ENCODE assay signal across 8 cellular contexts in genomic region chr12:57546438-57547365, GRCh38. TPM values are rescaled to one million over a fixed set of nuclear protein-coding genes. Genes with fewer than 3 reads are reported as not detected.
DNase-seq lines count a peak whose midpoint lies in the region; ATAC-seq and TF ChIP-seq lines count a peak whose summit lies in the region.

DCTN2 (minus strand) TSS chr12:57547192; CDS start chr12:57547063, 129 bp downstream.

- peak within 1 kb of the TSS; percentile 30 for H2BK5ac ChIP-seq in IMR-90 (ENCODE audit: low read depth, low read length, poor library complexity, severe bottlenecking)

- 3% methylated on average over 7 of the region's 58 CpGs; no CpG with 5 or more reads in 1 of the 2 experiments for WGBS in IMR-90 (ENCODE audit: extremely low coverage in 2 of 2, insufficient read length in 1 of 2), 2 experiments

- peaks cover 23 to 35% of the 10 kb centered on the region in 2 experiments for H3K79me1 ChIP-seq in IMR-90 (ENCODE audit: low read depth in 1 of 2, low read length in 2 of 2)

- H3K9me3 ChIP-seq in IMR-90 (ENCODE audit: control insufficient read depth, insufficient read depth, low read length) (no peaks in the 10 kb centered on the region), mucosa of descending colon (no peaks in the 10 kb centered on the region)

- H3K4me3 ChIP-seq in IMR-90 (ENCODE audit: insufficient read depth, low read depth, low read length) (peak within 1 kb of the TSS; percentile 77), epithelial cell of esophagus (ENCODE audit: low read length) (peak within 1 kb of the TSS; percentile 81), mucosa of descending colon (peak within 1 kb of the TSS; percentile 81)

- peak within 1 kb of the TSS; percentile 79 for H3K14ac ChIP-seq in IMR-90 (replicated peaks; ENCODE audit: low read depth, low read length)

- BruUV-seq in IMR-90 (replicated peaks; lab: Mats Ljungman, UMichigan), result TSS peak; percentile 43

- intact Hi-C loops in IMR-90 (cut with micrococcal nuclease) (no loop called here), mucosa of descending colon (cut with DNase I, micrococcal nuclease) (no loop called here)

- H3K4ac ChIP-seq in IMR-90 (ENCODE audit: low read depth, low read length), result peak within 1 kb of the TSS; percentile 74

- ATAC-seq in GM21528 (IDR thresholded peaks at IDR 0.05; ENCODE audit: low FRiP score, unreplicated experiment) (peak; percentile 98), IMR-90 (ENCODE audit: low read depth) (peak; percentile 95), mucosa of descending colon (peak; percentile 96)

- dilution Hi-C loops in IMR-90 (cut with HindIII; ENCODE audit: low sequenced_read_pairs, unreplicated experiment), result no loop called here

- H4K5ac ChIP-seq in IMR-90 (ENCODE audit: low read depth, low read length), result peak within 1 kb of the TSS; percentile 62

- peak; percentile 52; the same call in 1 of the 2 replicates for TF ChIP-seq POLR2A in IMR-90 (IDR thresholded peaks at IDR 0.05; ENCODE audit: low read depth, low read length)

- peak; percentile 12; the same call in 1 of the 2 replicates for TF ChIP-seq RAD21 in IMR-90 (IDR thresholded peaks at IDR 0.05; ENCODE audit: low read length)

- 0 out of 3 replicates have a peak within 1 kb of the TSS, but pooled peaks have one; percentile 4 for H2BK15ac ChIP-seq in IMR-90 (ENCODE audit: low read depth, low read length)

- TF ChIP-seq CTCF in IMR-90 (conservative IDR thresholded peaks at IDR 0.05; ENCODE audit: low read depth, low read length) (no peak; the same call in 1 of the 2 replicates), epithelial cell of esophagus (IDR thresholded peaks at IDR 0.05; ENCODE audit: insufficient read depth, low read depth, low read length, missing control alignments) (peak; percentile 39), mucosa of descending colon (IDR thresholded peaks at IDR 0.05) (no peak)

- H3K56ac ChIP-seq in IMR-90 (ENCODE audit: extremely low read depth, insufficient read depth, low read length), result peak within 1 kb of the TSS; percentile 61; the same call in 1 of the 2 replicates

- peak within 1 kb of the TSS; percentile 42 to 81 for H4K8ac ChIP-seq in IMR-90 (ENCODE audit: low read depth in 2 of 2, low read length in 2 of 2)

- no peak within 1 kb of the TSS for H2BK20ac ChIP-seq in IMR-90 (ENCODE audit: low read depth, low read length)

- H3K27ac ChIP-seq in IMR-90 (ENCODE audit: insufficient read depth, low read length), result peak within 1 kb of the TSS; percentile 77

- peak within 1 kb of the TSS; percentile 58 for H3K23ac ChIP-seq in IMR-90 (ENCODE audit: low read depth, low read length)

- H2AK5ac ChIP-seq in IMR-90 (ENCODE audit: low read depth, low read length), result peak within 1 kb of the TSS; percentile 98

- peaks cover 31% of the 10 kb centered on the region for H3K27me3 ChIP-seq in IMR-90 (ENCODE audit: control insufficient read depth, insufficient read depth, low read length)

- POLR2A ChIA-PET in IMR-90 (lab: Charles Lee; ENCODE audit: unreplicated experiment), result no interaction called here

- H2BK120ac ChIP-seq in IMR-90 (ENCODE audit: low read depth, low read length), result peak within 1 kb of the TSS; percentile 37; the same call in 1 of the 2 replicates

- no peak within 1 kb of the TSS; the same call in 1 of the 2 replicates for H3K18ac ChIP-seq in IMR-90 (ENCODE audit: low read depth, low read length)

- H3K4me2 ChIP-seq in IMR-90 (ENCODE audit: low read depth, low read length), result peak within 1 kb of the TSS; percentile 100

- H4K91ac ChIP-seq in IMR-90 (ENCODE audit: insufficient read depth, low read depth, low read length), result peak within 1 kb of the TSS; percentile 48

- H2AK9ac ChIP-seq in IMR-90 (replicated peaks; ENCODE audit: low read depth, low read length, poor library complexity), result peak within 1 kb of the TSS; percentile 97

- H3K36me3 ChIP-seq in IMR-90 (ENCODE audit: control insufficient read depth, insufficient read depth, low read length) (peaks cover 5% of the 10 kb centered on the region), mucosa of descending colon (ENCODE audit: low read depth) (peaks cover 3% of the 10 kb centered on the region)

- peak within 1 kb of the TSS; percentile 93 for H2AFZ ChIP-seq in IMR-90 (replicated peaks; ENCODE audit: low read length, poor library complexity)

- peaks cover 9% of the 10 kb centered on the region for H3K4me1 ChIP-seq in IMR-90 (ENCODE audit: control insufficient read depth, insufficient read depth, low read length)
- H3K4me1 ChIP-seq in mucosa of descending colon (ENCODE audit: low read depth), result peaks cover 16% of the 10 kb centered on the region

- CTCF ChIA-PET in IMR-90 (lab: Yijun Ruan, JAX), result interaction anchor here (0.7 to 1.1 kb wide), 2 partner anchors 15 to 37 kb away, joined by 3 read pairs; no protein-coding TSS in a partner anchor

- peaks cover 22% of the 10 kb centered on the region for H3K9me1 ChIP-seq in IMR-90 (ENCODE audit: insufficient read depth, low read length)

- in situ Hi-C loops in IMR-90 (cut with MboI; ENCODE audit: low sequenced_read_pairs), result no loop called here

- peak; percentile 99 for DNase-seq in DMS114 treated with DMSO at 0.1 percent for 48 hours (lab: John Stamatoyannopoulos, UW; ENCODE audit: unreplicated experiment)
- peak; percentile 96 for DNase-seq in IMR-90
- DNase-seq in OCI-M1 (lab: John Stamatoyannopoulos, UW), result peak; percentile 99
- DNase-seq in activated T-cell treated with anti-CD3 and anti-CD28 coated beads for 24 hours (ENCODE audit: low read depth), result peak; percentile 93
- peak; percentile 98 for DNase-seq in epithelial cell of esophagus (ENCODE audit: low read depth)
- DNase-seq in mucosa of descending colon, result peak; percentile 95 to 97 (median 97)
- peak; percentile 87 for DNase-seq in stimulated activated CD8-positive, alpha-beta memory T cell treated with anti-CD3 and anti-CD28 coated beads, Interleukin-4, amount 100 ng/mL, for 24 hours (ENCODE audit: low read depth)

- peak within 1 kb of the TSS; percentile 90 for H3K9ac ChIP-seq in IMR-90 (ENCODE audit: low read depth, low read length)

- H4K20me1 ChIP-seq in IMR-90 (ENCODE audit: insufficient read depth, low read length), result peaks cover 26% of the 10 kb centered on the region

TF ChIP-seq in IMR-90, 13 proteins besides CTCF, POLR2A, EP300 and RAD21:
- TF ChIP-seq USF2 (IDR thresholded peaks at IDR 0.05; ENCODE audit: low read depth, low read length) (no peak), SMC3 (IDR thresholded peaks at IDR 0.05; ENCODE audit: low read depth, low read length) (no peak), CEBPB (IDR thresholded peaks at IDR 0.05; ENCODE audit: low read depth, low read length) (peak; percentile 65), MAZ (IDR thresholded peaks at IDR 0.05; ENCODE audit: borderline replicate concordance, low read depth, low read length) (0 out of 2 replicates have a peak, but pooled peaks have one; percentile 6), CHD1 (IDR thresholded peaks at IDR 0.05; ENCODE audit: low read depth, low read length) (peak; percentile 90; the same call in 1 of the 2 replicates), ELK1 (IDR thresholded peaks at IDR 0.05; ENCODE audit: borderline replicate concordance, low read depth, low read length) (no peak)

RNA-seq across cellular contexts. Expression of gene DCTN2, which starts in this region (rescaled TPM):
- total RNA-seq in IMR-90 (2012; rRNA removed), result 114 and 125 TPM in 2 replicates
- polyA plus RNA-seq in IMR-90 (2012; rRNA removed), result 107 and 130 TPM in 2 replicates
- 95.2 and 179 TPM in 2 replicates for polyA plus RNA-seq in IMR-90 (2012; cell fraction: cytosol; rRNA removed)
- polyA plus RNA-seq in IMR-90 (2012; cell fraction: nucleus; rRNA removed; ENCODE audit: low replicate concordance), result 106 and 179 TPM in 2 replicates
- 100 to 1,000 TPM; 138 to 140 (median 140) TPM for total RNA-seq in mucosa of descending colon

Comparison
In these comparisons a context has a peak if more than half of its experiments do, and no peak if none do; other contexts are left out.
1. Peak in every context shown above with its lines: DNase-seq, ATAC-seq, H3K4me3 ChIP-seq and H3K27ac ChIP-seq.